ENCODE assay signal across 1 cellular context in the genomic region with DNA sequence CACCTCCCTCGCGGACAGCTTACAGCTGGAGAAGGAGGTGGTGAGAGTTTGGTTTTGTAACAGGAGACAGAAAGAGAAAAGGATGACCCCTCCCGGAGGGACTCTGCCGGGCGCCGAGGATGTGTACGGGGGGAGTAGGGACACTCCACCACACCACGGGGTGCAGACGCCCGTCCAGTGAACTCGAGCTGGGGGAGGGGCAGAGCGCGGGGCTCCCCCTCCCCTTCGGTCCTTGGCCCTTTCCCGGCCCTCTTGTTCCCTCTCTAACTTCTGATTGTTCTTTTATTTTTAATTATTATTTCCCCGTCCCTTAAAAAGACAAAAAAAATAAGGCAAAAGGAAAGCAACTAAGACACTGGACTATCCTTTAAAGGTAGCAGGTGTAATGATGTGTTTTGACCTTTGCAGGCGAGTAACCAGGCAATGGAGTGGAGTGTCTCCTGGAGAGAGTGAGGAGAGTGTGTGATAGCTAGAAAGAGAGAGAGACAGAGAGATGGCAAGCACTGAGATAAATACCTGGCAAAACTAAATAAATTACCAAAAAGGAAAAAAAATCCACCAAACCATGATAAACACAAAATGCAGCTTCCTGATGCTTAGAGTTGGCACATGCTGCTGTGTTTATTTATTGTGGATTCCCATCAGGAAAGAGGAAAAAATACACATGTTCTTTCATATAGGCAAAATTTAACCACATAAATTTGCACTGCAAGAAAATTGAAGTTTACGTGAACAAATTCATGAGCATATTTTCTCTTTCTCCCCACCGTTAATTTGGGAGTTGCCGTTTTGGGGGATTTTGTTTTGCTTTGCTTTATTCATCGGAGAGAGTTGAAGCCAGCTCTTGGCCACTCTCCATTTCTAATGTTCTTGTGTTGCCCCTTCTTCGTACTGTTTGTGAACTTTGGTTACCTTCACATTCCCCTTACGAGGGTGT.
TF ChIP-seq lines count a peak whose summit lies in the region.

No MANE protein-coding gene starts in this region.

TF ChIP-seq in HEK293, 187 proteins besides CTCF, POLR2A, EP300 and RAD21 (continued from another document):
- TF ChIP-seq ZNF660 (tag by site-specific recombination; IDR thresholded peaks at IDR 0.05), result 0 out of 2 replicates have a peak, but pooled peaks have one; percentile 5
- TF ChIP-seq PATZ1 (tag by site-specific recombination; IDR thresholded peaks at IDR 0.05), result peak; percentile 33; the same call in 1 of the 2 replicates
- peak; percentile 52 for TF ChIP-seq ZIC2 (tag by site-specific recombination; IDR thresholded peaks at IDR 0.05)
- 0 out of 2 replicates have a peak, but pooled peaks have one; percentile 27 for TF ChIP-seq KLF8 (tag by site-specific recombination; IDR thresholded peaks at IDR 0.05)
- no peak for TF ChIP-seq ZNF16 (tag by site-specific recombination; IDR thresholded peaks at IDR 0.05; ENCODE audit: low read depth)
- TF ChIP-seq ZNF341 (tag by site-specific recombination; IDR thresholded peaks at IDR 0.05; ENCODE audit: low read depth), result peak; percentile 53
- TF ChIP-seq, protein P1, sequence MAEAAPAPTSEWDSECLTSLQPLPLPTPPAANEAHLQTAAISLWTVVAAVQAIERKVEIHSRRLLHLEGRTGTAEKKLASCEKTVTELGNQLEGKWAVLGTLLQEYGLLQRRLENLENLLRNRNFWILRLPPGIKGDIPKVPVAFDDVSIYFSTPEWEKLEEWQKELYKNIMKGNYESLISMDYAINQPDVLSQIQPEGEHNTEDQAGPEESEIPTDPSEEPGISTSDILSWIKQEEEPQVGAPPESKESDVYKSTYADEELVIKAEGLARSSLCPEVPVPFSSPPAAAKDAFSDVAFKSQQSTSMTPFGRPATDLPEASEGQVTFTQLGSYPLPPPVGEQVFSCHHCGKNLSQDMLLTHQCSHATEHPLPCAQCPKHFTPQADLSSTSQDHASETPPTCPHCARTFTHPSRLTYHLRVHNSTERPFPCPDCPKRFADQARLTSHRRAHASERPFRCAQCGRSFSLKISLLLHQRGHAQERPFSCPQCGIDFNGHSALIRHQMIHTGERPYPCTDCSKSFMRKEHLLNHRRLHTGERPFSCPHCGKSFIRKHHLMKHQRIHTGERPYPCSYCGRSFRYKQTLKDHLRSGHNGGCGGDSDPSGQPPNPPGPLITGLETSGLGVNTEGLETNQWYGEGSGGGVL (tag by site-specific recombination; IDR thresholded peaks at IDR 0.05), result peak; percentile 19; the same call in 1 of the 2 replicates
- peak; percentile 47 for TF ChIP-seq GLIS1 (tag by site-specific recombination; IDR thresholded peaks at IDR 0.05)
- TF ChIP-seq ZFHX2 (tag by site-specific recombination; conservative IDR thresholded peaks at IDR 0.05), result no peak
- TF ChIP-seq IKZF3 (tag by site-specific recombination; IDR thresholded peaks at IDR 0.05), result peak; percentile 28; the same call in 1 of the 2 replicates
- 0 out of 2 replicates have a peak, but pooled peaks have one; percentile 46 for TF ChIP-seq ZXDB (tag by site-specific recombination; IDR thresholded peaks at IDR 0.05)
- 0 out of 2 replicates have a peak, but pooled peaks have one; percentile 20 for TF ChIP-seq ZNF184 (tag by site-specific recombination; IDR thresholded peaks at IDR 0.05)
- TF ChIP-seq GLIS2 (tag by site-specific recombination; IDR thresholded peaks at IDR 0.05), result peak; percentile 45; the same call in 1 of the 2 replicates
- TF ChIP-seq SP2 (tag by site-specific recombination; IDR thresholded peaks at IDR 0.05), result no peak
- TF ChIP-seq ZNF37A (tag by site-specific recombination; IDR thresholded peaks at IDR 0.05), result no peak
- TF ChIP-seq, protein P2, sequence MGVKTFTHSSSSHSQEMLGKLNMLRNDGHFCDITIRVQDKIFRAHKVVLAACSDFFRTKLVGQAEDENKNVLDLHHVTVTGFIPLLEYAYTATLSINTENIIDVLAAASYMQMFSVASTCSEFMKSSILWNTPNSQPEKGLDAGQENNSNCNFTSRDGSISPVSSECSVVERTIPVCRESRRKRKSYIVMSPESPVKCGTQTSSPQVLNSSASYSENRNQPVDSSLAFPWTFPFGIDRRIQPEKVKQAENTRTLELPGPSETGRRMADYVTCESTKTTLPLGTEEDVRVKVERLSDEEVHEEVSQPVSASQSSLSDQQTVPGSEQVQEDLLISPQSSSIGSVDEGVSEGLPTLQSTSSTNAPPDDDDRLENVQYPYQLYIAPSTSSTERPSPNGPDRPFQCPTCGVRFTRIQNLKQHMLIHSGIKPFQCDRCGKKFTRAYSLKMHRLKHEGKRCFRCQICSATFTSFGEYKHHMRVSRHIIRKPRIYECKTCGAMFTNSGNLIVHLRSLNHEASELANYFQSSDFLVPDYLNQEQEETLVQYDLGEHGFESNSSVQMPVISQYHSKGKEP (tag by site-specific recombination; IDR thresholded peaks at IDR 0.05), result 0 out of 2 replicates have a peak, but pooled peaks have one; percentile 4
- peak; percentile 30; the same call in 1 of the 2 replicates for TF ChIP-seq ZNF366 (tag by site-specific recombination; conservative IDR thresholded peaks at IDR 0.05)
- TF ChIP-seq ZBTB20 (tag by site-specific recombination; IDR thresholded peaks at IDR 0.05), result peak; percentile 29; the same call in 1 of the 2 replicates
